9 cellular contexts compared by ENCODE assay signal in the genomic region with DNA sequence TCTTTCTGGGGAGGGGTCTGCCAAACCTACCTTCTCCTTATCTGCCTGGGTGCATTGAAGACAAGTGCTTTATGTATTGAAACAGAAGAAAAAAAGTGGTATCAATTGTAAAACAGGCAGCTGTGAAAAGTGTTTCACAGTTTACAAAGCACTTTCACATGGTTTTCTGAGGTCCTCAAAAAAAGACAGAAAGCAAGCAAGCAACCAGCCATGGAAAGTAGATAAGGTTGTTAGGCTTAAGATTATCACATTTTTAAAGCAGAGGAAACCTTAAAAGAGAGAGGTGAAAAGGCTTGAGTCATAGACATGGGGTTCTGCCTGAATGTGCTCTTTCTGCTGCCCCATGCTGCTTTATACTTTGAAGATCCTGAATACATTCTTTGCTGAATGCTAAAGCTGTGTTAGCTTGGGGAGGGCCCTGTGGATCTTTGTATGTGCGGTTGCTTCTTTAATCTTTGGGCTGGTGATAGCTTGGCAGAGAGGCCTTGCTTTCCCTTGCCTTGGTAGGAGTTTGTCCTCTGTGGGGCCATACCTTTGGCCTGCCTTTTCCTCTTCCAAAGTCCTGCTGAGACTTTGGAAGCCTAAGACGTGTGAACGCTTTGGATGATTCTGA. TPM values are rescaled to one million over a fixed set of nuclear protein-coding genes. Genes with fewer than 3 reads are reported as not detected.
DNase-seq lines count a peak whose midpoint lies in the region; ATAC-seq and TF ChIP-seq lines count a peak whose summit lies in the region.
"Had no signal": no experiment of that assay in that cellular context is flagged by ENCODE, and none has a peak within 500 bp of the region (broad histone marks: within the 10 kb centered on the region; RNA-seq: fewer than 3 reads in every experiment).

No MANE protein-coding gene starts in this region.

- peaks cover 7% of the 10 kb centered on the region for H3F3A ChIP-seq in Loucy (ENCODE audit: low read depth)

- CTCF ChIA-PET in mammary epithelial cell (lab: Charles Lee; ENCODE audit: low non-redundant PET): no interaction called here
- CTCF ChIA-PET in GM10248 (lab: Yijun Ruan, JAX): interaction anchor here (2.1 to 4.4 kb wide), 2 partner anchors 8 to 13 kb away, joined by 6 to 34 read pairs; no protein-coding TSS in a partner anchor

- no peaks in the 10 kb centered on the region for H3K36me3 ChIP-seq in Loucy (ENCODE audit: insufficient read depth, low read length)
- peaks cover 4% of the 10 kb centered on the region for H3K36me3 ChIP-seq in mammary epithelial cell (ENCODE audit: insufficient read depth, low read length)
- H3K36me3 ChIP-seq in muscle layer of colon (ENCODE audit: insufficient read depth, low read length): no peaks in the 10 kb centered on the region

- in situ Hi-C loops in mammary epithelial cell (cut with MboI; ENCODE audit: low sequenced_read_pairs in 2 of 2): loop anchor here in 1 of 2 donors (10.0 kb wide), 1 partner anchor 113 kb away; no protein-coding TSS in a partner anchor

- H2AFZ ChIP-seq in Loucy (ENCODE audit: low read length) (no peak overlapping the region), mammary epithelial cell (ENCODE audit: low read depth, low read length) (no peak overlapping the region)

- no peak for TF ChIP-seq CTCF in AG09309 (IDR thresholded peaks at IDR 0.05; ENCODE audit: control insufficient read depth, insufficient read depth, low read depth, low read length, missing control alignments)
- TF ChIP-seq CTCF in Loucy (conservative IDR thresholded peaks at IDR 0.05; ENCODE audit: low read length): no peak
- TF ChIP-seq CTCF in mammary epithelial cell (conservative IDR thresholded peaks at IDR 0.05 in 1 of 2, IDR thresholded peaks at IDR 0.05 in 1 of 2; ENCODE audit: extremely low read depth in 1 of 2, insufficient read depth in 1 of 2, low read depth in 1 of 2, low read length in 2 of 2): no peak
- no peak for TF ChIP-seq CTCF in GM10248 (IDR thresholded peaks at IDR 0.05; ENCODE audit: control extremely low read depth, extremely low read depth, low read depth, missing control alignments)

- POLR2A ChIA-PET in GM10248 (lab: Yijun Ruan, JAX): interaction anchor here (0.5 kb wide), 1 partner anchor 1751 kb away, joined by 5 read pairs; no protein-coding TSS in a partner anchor

- peaks cover 71% of the 10 kb centered on the region for H3K79me2 ChIP-seq in Loucy (ENCODE audit: insufficient read depth, low read length)
- peaks cover 69% of the 10 kb centered on the region for H3K79me2 ChIP-seq in mammary epithelial cell (ENCODE audit: insufficient read depth, low read length)

- H4K20me1 ChIP-seq in Loucy (ENCODE audit: insufficient read depth, low read length, poor library complexity, severe bottlenecking) (peaks cover 48% of the 10 kb centered on the region), mammary epithelial cell (ENCODE audit: insufficient read depth, low read length) (no peaks in the 10 kb centered on the region)

- TSS peak; percentile 2 for BruUV-seq in mammary epithelial cell (replicated peaks; lab: Mats Ljungman, UMichigan)

- H3K9ac ChIP-seq in Loucy (ENCODE audit: low read depth, low read length, poor library complexity, severe bottlenecking) (peak overlapping the region; percentile 97), mammary epithelial cell (ENCODE audit: insufficient read depth, low read length) (peak overlapping the region; percentile 93), muscle layer of colon (ENCODE audit: low read length) (peak overlapping the region; percentile 77)

- dilution Hi-C loops in mammary epithelial cell (cut with HindIII; ENCODE audit: low sequenced_read_pairs): no loop called here

- ATAC-seq in GM18517 (IDR thresholded peaks at IDR 0.05; ENCODE audit: unreplicated experiment) (no peak), GM18907 (IDR thresholded peaks at IDR 0.05; ENCODE audit: unreplicated experiment) (no peak), HG03175 (IDR thresholded peaks at IDR 0.05; ENCODE audit: unreplicated experiment) (no peak)

- H3K4me2 ChIP-seq in Loucy (ENCODE audit: low read depth, low read length, poor library complexity, severe bottlenecking): peak overlapping the region; percentile 98
- H3K4me2 ChIP-seq in mammary epithelial cell (ENCODE audit: insufficient read depth, low read depth, low read length): peak overlapping the region; percentile 83

- intact Hi-C loops in mammary epithelial cell (cut with micrococcal nuclease): loop anchor here (1.0 to 5.0 kb wide), 8 partner anchors 13 to 235 kb away; a partner anchor contains a TSS

- no peaks in the 10 kb centered on the region for H3K9me3 ChIP-seq in Loucy (ENCODE audit: insufficient read depth, low read depth, low read length)
- H3K9me3 ChIP-seq in mammary epithelial cell (replicated peaks; ENCODE audit: insufficient read depth, low read length): no peaks in the 10 kb centered on the region
- no peaks in the 10 kb centered on the region for H3K9me3 ChIP-seq in muscle layer of colon (ENCODE audit: low read length)

- H3K27me3 ChIP-seq in Loucy (ENCODE audit: insufficient read depth, low read length, poor library complexity, severe bottlenecking) (no peaks in the 10 kb centered on the region), mammary epithelial cell (ENCODE audit: insufficient read depth, low read length) (no peaks in the 10 kb centered on the region), muscle layer of colon (ENCODE audit: control insufficient read depth in 1 of 2, insufficient read depth in 2 of 2, low read length in 2 of 2) (no peaks in the 10 kb centered on the region)

- H3K4me1 ChIP-seq in Loucy (ENCODE audit: insufficient read depth, low read length, poor library complexity, severe bottlenecking) (peaks cover 62% of the 10 kb centered on the region), mammary epithelial cell (ENCODE audit: insufficient read depth, low read length) (peaks cover 47% of the 10 kb centered on the region), muscle layer of colon (ENCODE audit: insufficient read depth, low read length) (peaks cover 23% of the 10 kb centered on the region)

- no peaks in the 10 kb centered on the region for H3K9me2 ChIP-seq in Loucy (replicated peaks; ENCODE audit: low read depth, low read length)

- 21% methylated on average over 3 of the region's 3 CpGs for WGBS in mammary epithelial cell (ENCODE audit: low coverage, missing lambda C conversion rate)

- H3K4me3 ChIP-seq in AG09309 (ENCODE audit: control insufficient read depth, low read depth, low read length) (peak overlapping the region; percentile 96), Loucy (ENCODE audit: low read length, poor library complexity, severe bottlenecking) (peak overlapping the region; percentile 95), mammary epithelial cell (replicated peaks in 1 of 3; ENCODE audit: insufficient read depth in 1 of 3, low read depth in 2 of 3, low read length in 3 of 3) (peak overlapping the region; percentile 81 to 96 (median 91)), muscle layer of colon (ENCODE audit: low read depth in 1 of 2, low read length in 2 of 2) (peak overlapping the region in 1 of 2 donors; percentile 92)

- H3K27ac ChIP-seq in mammary epithelial cell (ENCODE audit: insufficient read depth, low read depth, low read length) (peak overlapping the region; percentile 81), muscle layer of colon (ENCODE audit: low read depth, low read length) (peak overlapping the region; percentile 99)
- H3K27ac ChIP-seq: VCaP had no signal

- DNase-seq in AG09309 (ENCODE audit: low read depth) (no peak), mammary epithelial cell (peak; percentile 42), GM10248 (ENCODE audit: extremely low spot score) (no peak)

RNA-seq across cellular contexts. Expression of a gene that starts 2.6 kb away (rescaled TPM):
- 10 to 100 TPM in 1 of 2 donors, 1 to 10 TPM in 1; 8.7 to 41.0 TPM for total RNA-seq in mammary epithelial cell
- polyA plus RNA-seq in mammary epithelial cell: 29.2 TPM
- 60.6 TPM for polyA minus RNA-seq in mammary epithelial cell
